ENCODE assay signal across 20 cellular contexts in genomic region chr17:28528329-28529011, GRCh38. TPM values are rescaled to one million over a fixed set of nuclear protein-coding genes. Genes with fewer than 3 reads are reported as not detected.
A peak's percentile ranks its signal among the peaks of the same experiment; 100 is the strongest.
DNase-seq lines count a peak whose midpoint lies in the region; ATAC-seq, FAIRE-seq and TF ChIP-seq lines count a peak whose summit lies in the region.
"Had no signal": no experiment of that assay in that cellular context is flagged by ENCODE, and none has a peak within 500 bp of the region (broad histone marks: within the 10 kb centered on the region; RNA-seq: fewer than 3 reads in every experiment).

No MANE protein-coding gene starts in this region.

- H3K36me3 ChIP-seq in HepG2 (replicated peaks in 1 of 2; ENCODE audit: control insufficient read depth in 1 of 2, insufficient read depth in 2 of 2, low read length in 2 of 2) (no peaks in the 10 kb centered on the region), right lobe of liver (no peaks in the 10 kb centered on the region), left lung (no peaks in the 10 kb centered on the region), upper lobe of right lung (no peaks in the 10 kb centered on the region), kidney (ENCODE audit: control insufficient read depth in 1 of 2, insufficient read depth in 2 of 2, low read length in 2 of 2) (no peaks in the 10 kb centered on the region)
- H3K36me3 ChIP-seq: brain microvascular endothelial cell, esophagus muscularis mucosa had no signal

- peaks cover 9 to 39% of the 10 kb centered on the region in 2 experiments; a peak in 4 of 5 replicates for H3K27me3 ChIP-seq in HepG2 (ENCODE audit: control insufficient read depth in 1 of 2, insufficient read depth in 2 of 2, low read length in 2 of 2)
- H3K27me3 ChIP-seq in right lobe of liver, result no peaks in the 10 kb centered on the region
- no peaks in the 10 kb centered on the region for H3K27me3 ChIP-seq in left lung
- no peaks in the 10 kb centered on the region for H3K27me3 ChIP-seq in upper lobe of right lung
- H3K27me3 ChIP-seq: brain microvascular endothelial cell had no signal

- no peaks in the 10 kb centered on the region for H3K79me2 ChIP-seq in HepG2 (ENCODE audit: insufficient read depth, low read length)

- TF ChIP-seq RAD21 in HepG2 (CRISPR knock-in tag; IDR thresholded peaks at IDR 0.05), result no peak

- H3K27ac ChIP-seq in HepG2 (ENCODE audit: extremely low read length, insufficient read depth, low read length) (no peak overlapping the region), right lobe of liver (no peak overlapping the region), VCaP (peak overlapping the region; percentile 86), left lung (peak overlapping the region; percentile 33 to 45), upper lobe of right lung (no peak overlapping the region), kidney (ENCODE audit: low read depth in 2 of 2, low read length in 2 of 2) (no peak overlapping the region)
- H3K27ac ChIP-seq: brain microvascular endothelial cell, esophagus muscularis mucosa had no signal

- no peaks in the 10 kb centered on the region for H4K20me1 ChIP-seq in HepG2 (ENCODE audit: insufficient read depth, low read length)

- ATAC-seq in HepG2, result no peak
- ATAC-seq in right lobe of liver, result no peak
- peak; percentile 64 for ATAC-seq in left lung
- peak; percentile 48 for ATAC-seq in upper lobe of right lung

- H3K4me2 ChIP-seq in HepG2 (ENCODE audit: low read depth, low read length), result no peak overlapping the region

- no peak for TF ChIP-seq EP300 in HepG2 (IDR thresholded peaks at IDR 0.05; ENCODE audit: low read depth in 2 of 2, low read length in 2 of 2)
- no peak for TF ChIP-seq EP300 in HepG2 (CRISPR knock-in tag; IDR thresholded peaks at IDR 0.05; ENCODE audit: borderline replicate concordance)

- H3K9ac ChIP-seq in HepG2 (ENCODE audit: insufficient read depth, low read depth, low read length) (no peak overlapping the region), kidney (ENCODE audit: low read length in 2 of 2) (no peak overlapping the region)

- no peak for TF ChIP-seq POLR2A in HepG2 (IDR thresholded peaks at IDR 0.05; ENCODE audit: insufficient read depth in 1 of 2, low read depth in 2 of 2, low read length in 2 of 2)
- TF ChIP-seq POLR2A in right lobe of liver (IDR thresholded peaks at IDR 0.05), result no peak

- H3K4me3 ChIP-seq in HepG2 (replicated peaks in 1 of 3; ENCODE audit: insufficient read depth in 1 of 3, low read depth in 2 of 3, low read length in 3 of 3) (no peak overlapping the region), right lobe of liver (no peak overlapping the region), left lung (no peak overlapping the region), upper lobe of right lung (no peak overlapping the region), kidney (ENCODE audit: low read length in 2 of 2) (no peak overlapping the region)
- H3K4me3 ChIP-seq: esophagus muscularis mucosa had no signal

- DNase-seq in HepG2 (ENCODE audit: low spot score) (no peak), right lobe of liver (no peak), left lung (peak in 1 of 2 donors; percentile 65), upper lobe of right lung (no peak), kidney (no peak), amniotic stem cell (lab: John Stamatoyannopoulos, UW) (no peak), iPS-NIHi11 (ENCODE audit: low spot score) (no peak)
- DNase-seq: ACHN; activated CD4-positive, alpha-beta T cell treated with anti-CD3 and anti-CD28 coated beads, Interleukin-2, amount 50 U/mL, for 48 hours; activated T-cell treated with anti-CD3 and anti-CD28 coated beads, Interleukin-2, amount 50 U/mL, for 24 hours; brain microvascular endothelial cell; CD8-positive, alpha-beta memory T cell; DND-41; head of caudate nucleus; NCI-H2029 treated with DMSO at 0.1 percent for 48 hours; NCI-H82 had no signal

- no peak overlapping the region for H2AFZ ChIP-seq in HepG2 (ENCODE audit: low read length)

- 37% methylated on average over 9 of the region's 9 CpGs for WGBS in HepG2 (ENCODE audit: low lambda C conversion rate)
- WGBS in right lobe of liver (ENCODE audit: insufficient coverage, low coverage, low lambda C conversion rate, missing lambda C conversion rate), result 93% methylated on average over 5 of the region's 9 CpGs

- FAIRE-seq in HepG2 (lab: Jason Lieb, UNC) (no peak), kidney (lab: Jason Lieb, UNC) (no peak)
- FAIRE-seq: islet of Langerhans had no signal

- POLR2A ChIA-PET in HepG2 (lab: Yijun Ruan, JAX), result no interaction called here

- intact Hi-C loops in HepG2 (cut with micrococcal nuclease; ENCODE audit: unreplicated experiment), result loop anchor here (5.0 kb wide), 1 partner anchor 739 kb away; no protein-coding TSS in a partner anchor
- intact Hi-C loops in right lobe of liver (cut with DNase I), result no loop called here
- intact Hi-C loops in left lung (cut with DNase I), result no loop called here
- intact Hi-C loops in upper lobe of right lung (cut with DNase I), result no loop called here
- intact Hi-C loops in kidney (cut with DNase I), result no loop called here

- H3K4me1 ChIP-seq in HepG2 (ENCODE audit: insufficient read depth, low read length) (peaks cover 37% of the 10 kb centered on the region), right lobe of liver (no peaks in the 10 kb centered on the region), left lung (no peaks in the 10 kb centered on the region), upper lobe of right lung (no peaks in the 10 kb centered on the region), kidney (ENCODE audit: control insufficient read depth in 1 of 2, insufficient read depth in 1 of 2, low read depth in 1 of 2, low read length in 2 of 2) (peaks cover 0 to 11% of the 10 kb centered on the region in 2 donors)

- TF ChIP-seq CTCF in HepG2 (CRISPR knock-in tag; IDR thresholded peaks at IDR 0.05) (no peak), right lobe of liver (IDR thresholded peaks at IDR 0.05) (no peak), VCaP (conservative IDR thresholded peaks at IDR 0.05) (no peak), left lung (IDR thresholded peaks at IDR 0.05) (no peak), upper lobe of right lung (IDR thresholded peaks at IDR 0.05) (no peak), kidney (IDR thresholded peaks at IDR 0.05; ENCODE audit: borderline replicate concordance, extremely low read depth, insufficient read depth) (no peak)

- CTCF ChIA-PET in HepG2 (lab: Yijun Ruan, JAX; ENCODE audit: low intra/inter-chr PET ratio, low total read pairs), result no interaction called here

- H3K9me3 ChIP-seq in HepG2 (ENCODE audit: low read length) (no peaks in the 10 kb centered on the region), right lobe of liver (no peaks in the 10 kb centered on the region), left lung (no peaks in the 10 kb centered on the region), upper lobe of right lung (no peaks in the 10 kb centered on the region), kidney (ENCODE audit: control insufficient read depth in 1 of 2, low read length in 2 of 2) (no peaks in the 10 kb centered on the region)
- H3K9me3 ChIP-seq: esophagus muscularis mucosa had no signal

- in situ Hi-C loops in HepG2 (cut with HindIII; ENCODE audit: extremely low pct_ligation_motif_present, low pct_unique_long_range_greater_than_20kb), result no loop called here

- no TSS peak for BruUV-seq in HepG2 (replicated peaks; lab: Mats Ljungman, UMichigan)

RNA-seq across cellular contexts. Expression of gene FOXN1, which starts 22.3 kb away (rescaled TPM):
- total RNA-seq in HepG2 (2016; rRNA removed; fragmentation: Illumina TruSeq; extraction: Trizol) (not detected in 2 replicates), right lobe of liver (not detected), left lung (under 1 TPM; 0.18 to 0.29 TPM), upper lobe of right lung (0.35 TPM), kidney (not detected)
- total RNA-seq in HepG2 (2016; cell fraction: cytosol; rRNA removed; fragmentation: Illumina TruSeq; extraction: Trizol; ENCODE audit: low read depth), result not detected in 2 replicates
- total RNA-seq in HepG2 (2016; cell fraction: insoluble cytoplasmic fraction; rRNA removed; fragmentation: Illumina TruSeq; extraction: Trizol), result not detected in 2 replicates
- not detected in 2 replicates for total RNA-seq in HepG2 (2016; cell fraction: membrane; rRNA removed; fragmentation: Illumina TruSeq; extraction: Trizol)
- not detected in 2 replicates for total RNA-seq in HepG2 (2016; cell fraction: nucleus; rRNA removed; fragmentation: Illumina TruSeq; extraction: Trizol)
- polyA plus RNA-seq in HepG2 (2011; rRNA removed) (0.01 TPM in 1 of 2 replicates, not detected in the other), kidney (ENCODE audit: insufficient read depth, low read depth, low replicate concordance) (not detected)
- polyA plus RNA-seq in HepG2 (2011; cell fraction: cytosol; rRNA removed), result not detected in 2 replicates
- polyA plus RNA-seq in HepG2 (2011; cell fraction: nucleus; rRNA removed), result 0.10 TPM in 1 of 2 replicates, not detected in the other
- 0.07 TPM in 1 of 2 replicates, not detected in the other for polyA plus RNA-seq in HepG2 (2012)
- not detected in 2 replicates for polyA plus RNA-seq in HepG2 (2016; cell fraction: cytosol; fragmentation: Illumina TruSeq; extraction: Trizol; ENCODE audit: low read depth)
- not detected in 2 replicates for polyA plus RNA-seq in HepG2 (2016; cell fraction: insoluble cytoplasmic fraction; fragmentation: Illumina TruSeq; extraction: Trizol; ENCODE audit: low read depth)
- polyA plus RNA-seq in HepG2 (2016; cell fraction: membrane; fragmentation: Illumina TruSeq; extraction: Trizol; ENCODE audit: low read depth), result not detected in 2 replicates
- polyA plus RNA-seq in HepG2 (2016; cell fraction: nucleus; fragmentation: Illumina TruSeq; extraction: Trizol; ENCODE audit: insufficient read depth, low read depth), result not detected in 2 replicates
- 0.30 TPM in 1 of 2 replicates, not detected in the other for polyA minus RNA-seq in HepG2 (2011; rRNA and poly(A)+ RNA removed; ENCODE audit: low replicate concordance)
- polyA minus RNA-seq in HepG2 (2011; cell fraction: cytosol; rRNA and poly(A)+ RNA removed), result not detected in 2 replicates
- polyA minus RNA-seq in HepG2 (2011; cell fraction: nucleus; rRNA and poly(A)+ RNA removed), result not detected in 2 replicates
- total RNA-seq: CD8-positive, alpha-beta memory T cell; esophagus muscularis mucosa; neural crest cell had no signal
- polyA plus RNA-seq: CD8-positive, alpha-beta memory T cell had no signal

RNA-seq across cellular contexts. Expression of gene UNC119, which starts 24.0 kb away (rescaled TPM):
- 7.8 and 10.4 TPM in 2 replicates for total RNA-seq in HepG2 (2016; rRNA removed; fragmentation: Illumina TruSeq; extraction: Trizol)
- 5.0 and 5.9 TPM in 2 replicates for total RNA-seq in HepG2 (2016; cell fraction: cytosol; rRNA removed; fragmentation: Illumina TruSeq; extraction: Trizol; ENCODE audit: low read depth)
- total RNA-seq in HepG2 (2016; cell fraction: insoluble cytoplasmic fraction; rRNA removed; fragmentation: Illumina TruSeq; extraction: Trizol), result 8.0 and 10.9 TPM in 2 replicates
- total RNA-seq in HepG2 (2016; cell fraction: membrane; rRNA removed; fragmentation: Illumina TruSeq; extraction: Trizol), result 7.4 and 9.1 TPM in 2 replicates
- 9.3 and 10.1 TPM in 2 replicates for total RNA-seq in HepG2 (2016; cell fraction: nucleus; rRNA removed; fragmentation: Illumina TruSeq; extraction: Trizol)
- 57.6 and 63.1 TPM in 2 replicates for polyA plus RNA-seq in HepG2 (2011; rRNA removed)
- polyA plus RNA-seq in HepG2 (2011; cell fraction: cytosol; rRNA removed), result 25.1 and 34.9 TPM in 2 replicates
- 72.7 and 85.1 TPM in 2 replicates for polyA plus RNA-seq in HepG2 (2011; cell fraction: nucleus; rRNA removed)
- 7.3 and 9.0 TPM in 2 replicates for polyA plus RNA-seq in HepG2 (2012)
- 6.0 and 6.7 TPM in 2 replicates for polyA plus RNA-seq in HepG2 (2016; cell fraction: cytosol; fragmentation: Illumina TruSeq; extraction: Trizol; ENCODE audit: low read depth)
- polyA plus RNA-seq in HepG2 (2016; cell fraction: insoluble cytoplasmic fraction; fragmentation: Illumina TruSeq; extraction: Trizol; ENCODE audit: low read depth), result 12.0 and 13.5 TPM in 2 replicates
- polyA plus RNA-seq in HepG2 (2016; cell fraction: membrane; fragmentation: Illumina TruSeq; extraction: Trizol; ENCODE audit: low read depth), result 9.2 and 10.9 TPM in 2 replicates
- 18.0 and 19.4 TPM in 2 replicates for polyA plus RNA-seq in HepG2 (2016; cell fraction: nucleus; fragmentation: Illumina TruSeq; extraction: Trizol; ENCODE audit: insufficient read depth, low read depth)
- 33.6 and 62.8 TPM in 2 replicates for polyA minus RNA-seq in HepG2 (2011; rRNA and poly(A)+ RNA removed; ENCODE audit: low replicate concordance)
- 6.5 and 12.7 TPM in 2 replicates for polyA minus RNA-seq in HepG2 (2011; cell fraction: cytosol; rRNA and poly(A)+ RNA removed)
- polyA minus RNA-seq in HepG2 (2011; cell fraction: nucleus; rRNA and poly(A)+ RNA removed), result 30.0 and 33.3 TPM in 2 replicates
- total RNA-seq in right lobe of liver, result 10 to 100 TPM; 11.5 to 37.8 (median 13.1) TPM
- 10 to 100 TPM; 25.7 to 28.9 TPM for total RNA-seq in left lung
- total RNA-seq in upper lobe of right lung, result 22.7 TPM
- total RNA-seq in kidney, result 19.0 TPM
- polyA plus RNA-seq in kidney (ENCODE audit: insufficient read depth, low read depth, low replicate concordance), result 60.7 TPM

RNA-seq across cellular contexts. Expression of gene PIGS, which starts 42.9 kb away (rescaled TPM):
- total RNA-seq in HepG2 (2016; rRNA removed; fragmentation: Illumina TruSeq; extraction: Trizol), result 26.6 and 42.6 TPM in 2 replicates
- total RNA-seq in HepG2 (2016; cell fraction: cytosol; rRNA removed; fragmentation: Illumina TruSeq; extraction: Trizol; ENCODE audit: low read depth), result 13.9 and 14.3 TPM in 2 replicates
- 23.4 and 47.4 TPM in 2 replicates for total RNA-seq in HepG2 (2016; cell fraction: insoluble cytoplasmic fraction; rRNA removed; fragmentation: Illumina TruSeq; extraction: Trizol)
- total RNA-seq in HepG2 (2016; cell fraction: membrane; rRNA removed; fragmentation: Illumina TruSeq; extraction: Trizol), result 32.6 and 37.9 TPM in 2 replicates
- total RNA-seq in HepG2 (2016; cell fraction: nucleus; rRNA removed; fragmentation: Illumina TruSeq; extraction: Trizol), result 34.6 and 36.1 TPM in 2 replicates
- polyA plus RNA-seq in HepG2 (2011; rRNA removed), result 23.5 and 31.7 TPM in 2 replicates
- 29.9 and 34.2 TPM in 2 replicates for polyA plus RNA-seq in HepG2 (2011; cell fraction: cytosol; rRNA removed)
- 62.5 and 62.8 TPM in 2 replicates for polyA plus RNA-seq in HepG2 (2011; cell fraction: nucleus; rRNA removed)
- polyA plus RNA-seq in HepG2 (2012), result 58.2 and 68.5 TPM in 2 replicates
- 17.4 and 20.1 TPM in 2 replicates for polyA plus RNA-seq in HepG2 (2016; cell fraction: cytosol; fragmentation: Illumina TruSeq; extraction: Trizol; ENCODE audit: low read depth)
- polyA plus RNA-seq in HepG2 (2016; cell fraction: insoluble cytoplasmic fraction; fragmentation: Illumina TruSeq; extraction: Trizol; ENCODE audit: low read depth), result 27.8 and 30.3 TPM in 2 replicates
- polyA plus RNA-seq in HepG2 (2016; cell fraction: membrane; fragmentation: Illumina TruSeq; extraction: Trizol; ENCODE audit: low read depth), result 34.6 and 35.4 TPM in 2 replicates
- polyA plus RNA-seq in HepG2 (2016; cell fraction: nucleus; fragmentation: Illumina TruSeq; extraction: Trizol; ENCODE audit: insufficient read depth, low read depth), result 62.4 and 64.1 TPM in 2 replicates
- polyA minus RNA-seq in HepG2 (2011; rRNA and poly(A)+ RNA removed; ENCODE audit: low replicate concordance), result 43.4 and 53.5 TPM in 2 replicates
- polyA minus RNA-seq in HepG2 (2011; cell fraction: cytosol; rRNA and poly(A)+ RNA removed), result 22.6 and 26.6 TPM in 2 replicates
- 19.8 and 27.0 TPM in 2 replicates for polyA minus RNA-seq in HepG2 (2011; cell fraction: nucleus; rRNA and poly(A)+ RNA removed)
- 10 to 100 TPM in 4 of 6 experiments, 1 to 10 TPM in 2; 7.2 to 13.8 (median 11.0) TPM for total RNA-seq in right lobe of liver
- total RNA-seq in left lung, result 10 to 100 TPM; 59.6 to 63.3 TPM
- 43.0 TPM for total RNA-seq in upper lobe of right lung
- 75.0 TPM for total RNA-seq in kidney
- 60.6 TPM for polyA plus RNA-seq in kidney (ENCODE audit: insufficient read depth, low read depth, low replicate concordance)

RNA-seq across cellular contexts. Expression of gene ALDOC, which starts 48.2 kb away (rescaled TPM):
- total RNA-seq in HepG2 (2016; rRNA removed; fragmentation: Illumina TruSeq; extraction: Trizol) (15.4 and 16.9 TPM in 2 replicates), right lobe of liver (10 to 100 TPM; 36.0 to 76.6 (median 48.9) TPM), left lung (10 to 100 TPM; 10.9 to 15.2 TPM), upper lobe of right lung (10.5 TPM), kidney (7.1 TPM)
- total RNA-seq in HepG2 (2016; cell fraction: cytosol; rRNA removed; fragmentation: Illumina TruSeq; extraction: Trizol; ENCODE audit: low read depth), result 1.9 and 2.3 TPM in 2 replicates
- 14.8 and 19.1 TPM in 2 replicates for total RNA-seq in HepG2 (2016; cell fraction: insoluble cytoplasmic fraction; rRNA removed; fragmentation: Illumina TruSeq; extraction: Trizol)
- total RNA-seq in HepG2 (2016; cell fraction: membrane; rRNA removed; fragmentation: Illumina TruSeq; extraction: Trizol), result 3.6 and 4.1 TPM in 2 replicates
- total RNA-seq in HepG2 (2016; cell fraction: nucleus; rRNA removed; fragmentation: Illumina TruSeq; extraction: Trizol), result 5.5 and 6.5 TPM in 2 replicates
- polyA plus RNA-seq in HepG2 (2011; rRNA removed) (60.9 and 86.5 TPM in 2 replicates), kidney (ENCODE audit: insufficient read depth, low read depth, low replicate concordance) (21.9 TPM)
- 88.3 and 89.2 TPM in 2 replicates for polyA plus RNA-seq in HepG2 (2011; cell fraction: cytosol; rRNA removed)
- 58.5 and 80.1 TPM in 2 replicates for polyA plus RNA-seq in HepG2 (2011; cell fraction: nucleus; rRNA removed)
- polyA plus RNA-seq in HepG2 (2012), result 60.0 and 69.4 TPM in 2 replicates
- polyA plus RNA-seq in HepG2 (2016; cell fraction: cytosol; fragmentation: Illumina TruSeq; extraction: Trizol; ENCODE audit: low read depth), result 2.0 and 2.3 TPM in 2 replicates
- polyA plus RNA-seq in HepG2 (2016; cell fraction: insoluble cytoplasmic fraction; fragmentation: Illumina TruSeq; extraction: Trizol; ENCODE audit: low read depth), result 19.5 and 24.0 TPM in 2 replicates
- 2.4 and 2.9 TPM in 2 replicates for polyA plus RNA-seq in HepG2 (2016; cell fraction: membrane; fragmentation: Illumina TruSeq; extraction: Trizol; ENCODE audit: low read depth)
- 7.6 and 8.5 TPM in 2 replicates for polyA plus RNA-seq in HepG2 (2016; cell fraction: nucleus; fragmentation: Illumina TruSeq; extraction: Trizol; ENCODE audit: insufficient read depth, low read depth)
- polyA minus RNA-seq in HepG2 (2011; rRNA and poly(A)+ RNA removed; ENCODE audit: low replicate concordance), result 18.8 and 112 TPM in 2 replicates
- polyA minus RNA-seq in HepG2 (2011; cell fraction: cytosol; rRNA and poly(A)+ RNA removed), result 37.7 and 51.5 TPM in 2 replicates
- 11.8 and 17.7 TPM in 2 replicates for polyA minus RNA-seq in HepG2 (2011; cell fraction: nucleus; rRNA and poly(A)+ RNA removed)

RNA-seq across cellular contexts. Expression of gene SLC13A2, which starts 55.0 kb away (rescaled TPM):
- not detected in 2 replicates for total RNA-seq in HepG2 (2016; rRNA removed; fragmentation: Illumina TruSeq; extraction: Trizol)
- not detected in 2 replicates for total RNA-seq in HepG2 (2016; cell fraction: cytosol; rRNA removed; fragmentation: Illumina TruSeq; extraction: Trizol; ENCODE audit: low read depth)
- not detected in 2 replicates for total RNA-seq in HepG2 (2016; cell fraction: insoluble cytoplasmic fraction; rRNA removed; fragmentation: Illumina TruSeq; extraction: Trizol)
- total RNA-seq in HepG2 (2016; cell fraction: membrane; rRNA removed; fragmentation: Illumina TruSeq; extraction: Trizol), result not detected in 2 replicates
- not detected in 2 replicates for total RNA-seq in HepG2 (2016; cell fraction: nucleus; rRNA removed; fragmentation: Illumina TruSeq; extraction: Trizol)
- 0.07 TPM in 1 of 2 replicates, not detected in the other for polyA plus RNA-seq in HepG2 (2011; rRNA removed)
- polyA plus RNA-seq in HepG2 (2011; cell fraction: cytosol; rRNA removed), result not detected in 2 replicates
- not detected in 2 replicates for polyA plus RNA-seq in HepG2 (2011; cell fraction: nucleus; rRNA removed)
- not detected in 2 replicates for polyA plus RNA-seq in HepG2 (2012)
- not detected in 2 replicates for polyA plus RNA-seq in HepG2 (2016; cell fraction: cytosol; fragmentation: Illumina TruSeq; extraction: Trizol; ENCODE audit: low read depth)
- polyA plus RNA-seq in HepG2 (2016; cell fraction: insoluble cytoplasmic fraction; fragmentation: Illumina TruSeq; extraction: Trizol; ENCODE audit: low read depth), result not detected in 2 replicates
- not detected in 2 replicates for polyA plus RNA-seq in HepG2 (2016; cell fraction: membrane; fragmentation: Illumina TruSeq; extraction: Trizol; ENCODE audit: low read depth)
- polyA plus RNA-seq in HepG2 (2016; cell fraction: nucleus; fragmentation: Illumina TruSeq; extraction: Trizol; ENCODE audit: insufficient read depth, low read depth), result not detected in 2 replicates
- polyA minus RNA-seq in HepG2 (2011; rRNA and poly(A)+ RNA removed; ENCODE audit: low replicate concordance), result not detected in 2 replicates
- polyA minus RNA-seq in HepG2 (2011; cell fraction: cytosol; rRNA and poly(A)+ RNA removed), result not detected in 2 replicates
- not detected in 2 replicates for polyA minus RNA-seq in HepG2 (2011; cell fraction: nucleus; rRNA and poly(A)+ RNA removed)
- total RNA-seq in right lobe of liver, result under 1 TPM; 0.09 to 0.49 (median 0.24) TPM
- total RNA-seq in left lung, result not detected
- total RNA-seq in upper lobe of right lung, result 0.87 TPM
- total RNA-seq in kidney, result 1.1 TPM
- polyA plus RNA-seq in kidney (ENCODE audit: insufficient read depth, low read depth, low replicate concordance), result 69.0 TPM
- total RNA-seq: CD8-positive, alpha-beta memory T cell; esophagus muscularis mucosa; neural crest cell had no signal
- polyA plus RNA-seq: CD8-positive, alpha-beta memory T cell had no signal

Comparison
In these comparisons a context has a peak if more than half of its experiments do, and no peak if none do; other contexts are left out.
1. ATAC-seq: peak in left lung (single experiment) and upper lobe of right lung (single experiment); none in HepG2 (single experiment) and right lobe of liver (0 of 4).
2. H3K27ac ChIP-seq: peak in VCaP (single experiment) and left lung (2 of 2); none in HepG2 (single experiment), right lobe of liver (0 of 3), upper lobe of right lung (single experiment) and kidney (0 of 2).